In genomic region chr13:55528434-55528833, GRCh38 we compare ENCODE assay signal across 18 cellular contexts.
A peak's percentile ranks its signal among the peaks of the same experiment; 100 is the strongest.
DNase-seq lines count a peak whose midpoint lies in the region; ATAC-seq, FAIRE-seq and TF ChIP-seq lines count a peak whose summit lies in the region.
"Had no signal": no experiment of that assay in that cellular context is flagged by ENCODE, and none has a peak within 500 bp of the region (broad histone marks: within the 10 kb centered on the region; RNA-seq: fewer than 3 reads in every experiment).

No MANE protein-coding gene starts in this region.

- CTCF ChIA-PET in WTC11 (lab: Charles Lee), result no interaction called here

- H3K36me3 Mint-ChIP-seq in WTC11, result peaks cover 6% of the 10 kb centered on the region; the same call in 1 of the 2 replicates
- H3K36me3 Mint-ChIP-seq: CD4-positive, CD25-positive, alpha-beta regulatory T cell; CD8-positive, alpha-beta T cell had no signal

- TF ChIP-seq CTCF in WTC11 (IDR thresholded peaks at IDR 0.05), result no peak

- DNase-seq in D341Med (ENCODE audit: low spot score) (peak; percentile 25), NCI-H82 (lab: John Stamatoyannopoulos, UW) (peak; percentile 96), WTC11 (ENCODE audit: low spot score) (no peak), NAMALWA (ENCODE audit: low spot score) (no peak), posterior cingulate gyrus (no peak), RCC 7860 (ENCODE audit: low spot score) (no peak)
- DNase-seq: Caco-2; CD4-positive, CD25-positive, alpha-beta regulatory T cell; CD8-positive, alpha-beta T cell; DMS53; DMS79 treated with DMSO at 0.1 percent for 48 hours; GF-D8; H7; HCEC 1CT had no signal

- POLR2A ChIA-PET in WTC11 (lab: Charles Lee), result interaction anchor here (0.6 kb wide), 1 partner anchor 384 kb away, joined by 7 read pairs; no protein-coding TSS in a partner anchor

- H3K27ac Mint-ChIP-seq in WTC11, result no peak overlapping the region
- H3K27ac Mint-ChIP-seq: B cell; CD4-positive, CD25-positive, alpha-beta regulatory T cell; CD8-positive, alpha-beta T cell had no signal

- ATAC-seq in WTC11, result peak; percentile 64
- ATAC-seq: CD8-positive, alpha-beta T cell had no signal

- H3K9me3 Mint-ChIP-seq in WTC11, result peaks cover 13% of the 10 kb centered on the region

- FAIRE-seq in RCC 7860 (lab: Jason Lieb, UNC), result no peak
- FAIRE-seq: GM12891, GM18507, H1 had no signal

- peaks cover 4% of the 10 kb centered on the region; the same call in 1 of the 2 replicates for H3K4me1 Mint-ChIP-seq in WTC11
- H3K4me1 Mint-ChIP-seq: B cell; CD4-positive, CD25-positive, alpha-beta regulatory T cell had no signal

- no peak overlapping the region for H3K4me3 Mint-ChIP-seq in WTC11
- H3K4me3 Mint-ChIP-seq: B cell; CD4-positive, CD25-positive, alpha-beta regulatory T cell; CD8-positive, alpha-beta T cell had no signal

- intact Hi-C loops in posterior cingulate gyrus (cut with DNase I), result no loop called here

- peaks cover 4% of the 10 kb centered on the region; the same call in 1 of the 2 replicates for H3K27me3 Mint-ChIP-seq in WTC11 (ENCODE audit: low read depth)
- H3K27me3 Mint-ChIP-seq: B cell; CD4-positive, CD25-positive, alpha-beta regulatory T cell had no signal

TF ChIP-seq in WTC11, 78 proteins besides CTCF, POLR2A, EP300 and RAD21:
- TF ChIP-seq TEAD1 (CRISPR knock-in tag; IDR thresholded peaks at IDR 0.05) (no peak), ZNF532 (CRISPR knock-in tag; IDR thresholded peaks at IDR 0.05; ENCODE audit: borderline replicate concordance) (no peak), ZNF121 (CRISPR knock-in tag; IDR thresholded peaks at IDR 0.05) (no peak), ARID4B (CRISPR knock-in tag; IDR thresholded peaks at IDR 0.05; ENCODE audit: borderline replicate concordance) (no peak), ZNF416 (CRISPR knock-in tag; IDR thresholded peaks at IDR 0.05) (no peak), FOXP1 (CRISPR knock-in tag; IDR thresholded peaks at IDR 0.05; ENCODE audit: borderline replicate concordance) (no peak), PREB (CRISPR knock-in tag; IDR thresholded peaks at IDR 0.05; ENCODE audit: borderline replicate concordance) (no peak), TP53 (CRISPR knock-in tag; IDR thresholded peaks at IDR 0.05) (no peak), ATF2 (CRISPR knock-in tag; IDR thresholded peaks at IDR 0.05; ENCODE audit: borderline replicate concordance, low read depth) (no peak), RORB (CRISPR knock-in tag; IDR thresholded peaks at IDR 0.05) (no peak), HMGA2 (CRISPR knock-in tag; IDR thresholded peaks at IDR 0.05) (no peak)

Comparison
In these comparisons a context has a peak if more than half of its experiments do, and no peak if none do; other contexts are left out.
1. DNase-seq: peak in D341Med (single experiment) and NCI-H82 (single experiment); none in WTC11 (single experiment), NAMALWA (single experiment), posterior cingulate gyrus (0 of 10) and RCC 7860 (single experiment).